ENCODE assay signal across 9 cellular contexts in the genomic region with DNA sequence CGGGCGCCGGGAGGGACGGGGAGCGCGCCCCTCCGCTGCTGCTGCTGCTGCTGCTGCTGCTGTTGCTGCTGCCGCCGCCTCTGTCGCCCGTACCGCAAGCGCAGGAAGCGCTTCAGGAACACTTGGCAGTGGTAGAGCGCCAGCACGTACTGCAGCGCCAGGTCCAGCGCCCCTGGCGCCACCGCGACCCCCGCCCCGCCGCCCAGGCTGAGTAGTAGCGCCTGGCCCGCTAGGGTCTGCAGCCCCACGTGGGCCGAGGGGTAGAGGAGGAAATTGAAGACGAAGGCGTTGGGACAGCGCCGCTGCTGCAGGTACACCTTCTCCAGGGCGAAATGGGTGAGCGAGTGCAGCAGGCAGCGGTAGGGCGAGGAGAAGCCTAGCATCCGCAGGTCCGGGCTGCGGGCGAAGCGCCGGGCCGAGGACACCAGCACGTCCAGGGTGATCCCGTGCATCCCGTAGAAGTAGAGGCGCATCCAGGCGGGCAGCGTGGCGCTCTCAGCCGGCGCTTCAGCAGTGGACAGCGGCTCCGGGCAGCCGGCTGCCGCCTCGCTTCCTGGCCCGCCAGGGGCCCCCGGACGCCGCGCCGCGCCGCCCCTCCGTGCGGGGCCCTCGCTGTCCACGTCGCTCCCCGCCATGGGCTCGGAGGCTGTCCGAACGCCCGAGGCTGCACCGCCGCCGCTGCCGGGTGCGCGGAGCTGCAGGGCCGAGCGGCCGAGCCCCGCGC. TPM values are rescaled to one million over a fixed set of nuclear protein-coding genes. Genes with fewer than 3 reads are reported as not detected.
DNase-seq lines count a peak whose midpoint lies in the region; ATAC-seq, FAIRE-seq and TF ChIP-seq lines count a peak whose summit lies in the region.
"Had no signal": no experiment of that assay in that cellular context is flagged by ENCODE, and none has a peak within 500 bp of the region (broad histone marks: within the 10 kb centered on the region; RNA-seq: fewer than 3 reads in every experiment).

Gene TMEM229A, minus strand, starts transcription at position 699 of the 724 bp plus-strand sequence. Its CDS starts 64 bp downstream, at position 635.

- CTCF ChIA-PET in A549 (lab: Yijun Ruan, JAX): no interaction called here

- ATAC-seq in A549 (peak; percentile 90 to 92), GM18502 (IDR thresholded peaks at IDR 0.05; ENCODE audit: poor library complexity, unreplicated experiment) (peak; percentile 64), right cardiac atrium (peak; percentile 82), GM21825 (IDR thresholded peaks at IDR 0.05; ENCODE audit: unreplicated experiment) (no peak)

- TF ChIP-seq EP300 in A549 (IDR thresholded peaks at IDR 0.05): no peak

- intact Hi-C loops in right cardiac atrium (cut with DNase I) (no loop called here), posterior vena cava (cut with DNase I) (no loop called here)

- H3K27me3 ChIP-seq in right cardiac atrium (ENCODE audit: control insufficient read depth, insufficient read depth): no peaks in the 10 kb centered on the region

- H3K9me3 ChIP-seq in A549 (no peaks in the 10 kb centered on the region), right cardiac atrium (ENCODE audit: control insufficient read depth, low read length) (no peaks in the 10 kb centered on the region)

- H3K27ac ChIP-seq in A549 (peak within 1 kb of the TSS in 1 of 2 experiments; percentile 16; a peak in 1 of 6 replicates), right cardiac atrium (ENCODE audit: low read length) (no peak within 1 kb of the TSS)

- 18% methylated on average over 12 of the region's 86 CpGs for WGBS in A549 (ENCODE audit: missing lambda C conversion rate)
- 1% methylated on average over 86 of the region's 86 CpGs for WGBS in right cardiac atrium

- FAIRE-seq in A549 (lab: Jason Lieb, UNC): no peak
- FAIRE-seq: frontal cortex had no signal

- peaks cover 8% of the 10 kb centered on the region; the same call in 1 of the 3 replicates for H3K4me1 ChIP-seq in A549
- H3K4me1 ChIP-seq in right cardiac atrium (ENCODE audit: control insufficient read depth, insufficient read depth, low read length): peaks cover 3% of the 10 kb centered on the region

- peak; percentile 22 to 25 for DNase-seq in A549 (ENCODE audit: low read depth in 1 of 2, low spot score in 1 of 2)
- DNase-seq in NCI-H146 treated with DMSO at 0.1 percent for 48 hours (lab: John Stamatoyannopoulos, UW; ENCODE audit: unreplicated experiment): peak; percentile 8
- DNase-seq in amniotic epithelial cell (ENCODE audit: low read depth): peak; percentile 45
- DNase-seq in right cardiac atrium: peak; percentile 28 to 74 (median 70)
- DNase-seq in posterior vena cava (ENCODE audit: low spot score): peak; percentile 79
- no peak for DNase-seq in cerebellar nuclear complex (lab: John Stamatoyannopoulos, UW)

- TF ChIP-seq CTCF in A549 (IDR thresholded peaks at IDR 0.05): 0 out of 3 replicates have a peak, but pooled peaks have one; percentile 11

- no peak for TF ChIP-seq POLR2A in A549 (IDR thresholded peaks at IDR 0.05; ENCODE audit: low read length)

- POLR2A ChIA-PET in A549 (lab: Yijun Ruan, JAX): no interaction called here

- TF ChIP-seq RAD21 in A549 (conservative IDR thresholded peaks at IDR 0.05 in 1 of 2, IDR thresholded peaks at IDR 0.05 in 1 of 2): no peak

- H3K4me3 ChIP-seq in A549 (peak within 1 kb of the TSS; percentile 44), right cardiac atrium (ENCODE audit: low read length) (peak within 1 kb of the TSS; percentile 68)

- H3K4me2 ChIP-seq in A549: peak within 1 kb of the TSS; percentile 90

TF ChIP-seq in A549, 52 proteins besides CTCF, POLR2A, EP300 and RAD21:
- TF ChIP-seq CHD2 (IDR thresholded peaks at IDR 0.05; ENCODE audit: low read length, partially characterized antibody): no peak
- TF ChIP-seq, protein P1, sequence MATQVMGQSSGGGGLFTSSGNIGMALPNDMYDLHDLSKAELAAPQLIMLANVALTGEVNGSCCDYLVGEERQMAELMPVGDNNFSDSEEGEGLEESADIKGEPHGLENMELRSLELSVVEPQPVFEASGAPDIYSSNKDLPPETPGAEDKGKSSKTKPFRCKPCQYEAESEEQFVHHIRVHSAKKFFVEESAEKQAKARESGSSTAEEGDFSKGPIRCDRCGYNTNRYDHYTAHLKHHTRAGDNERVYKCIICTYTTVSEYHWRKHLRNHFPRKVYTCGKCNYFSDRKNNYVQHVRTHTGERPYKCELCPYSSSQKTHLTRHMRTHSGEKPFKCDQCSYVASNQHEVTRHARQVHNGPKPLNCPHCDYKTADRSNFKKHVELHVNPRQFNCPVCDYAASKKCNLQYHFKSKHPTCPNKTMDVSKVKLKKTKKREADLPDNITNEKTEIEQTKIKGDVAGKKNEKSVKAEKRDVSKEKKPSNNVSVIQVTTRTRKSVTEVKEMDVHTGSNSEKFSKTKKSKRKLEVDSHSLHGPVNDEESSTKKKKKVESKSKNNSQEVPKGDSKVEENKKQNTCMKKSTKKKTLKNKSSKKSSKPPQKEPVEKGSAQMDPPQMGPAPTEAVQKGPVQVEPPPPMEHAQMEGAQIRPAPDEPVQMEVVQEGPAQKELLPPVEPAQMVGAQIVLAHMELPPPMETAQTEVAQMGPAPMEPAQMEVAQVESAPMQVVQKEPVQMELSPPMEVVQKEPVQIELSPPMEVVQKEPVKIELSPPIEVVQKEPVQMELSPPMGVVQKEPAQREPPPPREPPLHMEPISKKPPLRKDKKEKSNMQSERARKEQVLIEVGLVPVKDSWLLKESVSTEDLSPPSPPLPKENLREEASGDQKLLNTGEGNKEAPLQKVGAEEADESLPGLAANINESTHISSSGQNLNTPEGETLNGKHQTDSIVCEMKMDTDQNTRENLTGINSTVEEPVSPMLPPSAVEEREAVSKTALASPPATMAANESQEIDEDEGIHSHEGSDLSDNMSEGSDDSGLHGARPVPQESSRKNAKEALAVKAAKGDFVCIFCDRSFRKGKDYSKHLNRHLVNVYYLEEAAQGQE (IDR thresholded peaks at IDR 0.05): peak; percentile 85

RNA-seq across cellular contexts. Expression of gene TMEM229A, which starts in this region (rescaled TPM):
- not detected in 2 replicates for polyA plus RNA-seq in A549 (2011; rRNA removed)
- polyA plus RNA-seq in A549 (2012; cell fraction: cytosol; rRNA removed): not detected in 2 replicates
- not detected in 2 replicates for polyA plus RNA-seq in A549 (2012; cell fraction: nucleus; rRNA removed)
- polyA plus RNA-seq in A549 (2017; fragmentation: RNase III; extraction: RNeasy Plus Mini Kit Qiagen cat#74134 plus additional on column Dnase treatment): not detected in 3 replicates
- not detected in 2 replicates for polyA minus RNA-seq in A549 (2011; rRNA and poly(A)+ RNA removed)
- total RNA-seq in right cardiac atrium: 1 to 10 TPM in 1 of 4 donors, under 1 TPM in 3; 0.22 to 1.6 (median 0.80) TPM
- polyA plus RNA-seq in right cardiac atrium: 0.50 TPM
- under 1 TPM in 1 of 2 donors, not detected in 1; 0.10 TPM for total RNA-seq in posterior vena cava

Comparison
In these comparisons a context has a peak if more than half of its experiments do, and no peak if none do; other contexts are left out.
1. Peak in DNase-seq, ATAC-seq, H3K4me3 ChIP-seq and H3K4me2 ChIP-seq in A549; RNA of the gene not detected or under 1 TPM.
2. Peak in DNase-seq in posterior vena cava; RNA of the gene not detected or under 1 TPM.
3. DNase-seq: peak in NCI-H146 treated with DMSO at 0.1 percent for 48 hours (single experiment), amniotic epithelial cell (single experiment) and right cardiac atrium (3 of 3); none in cerebellar nuclear complex (0 of 2).